1 cellular context compared by ENCODE assay signal in the genomic region with DNA sequence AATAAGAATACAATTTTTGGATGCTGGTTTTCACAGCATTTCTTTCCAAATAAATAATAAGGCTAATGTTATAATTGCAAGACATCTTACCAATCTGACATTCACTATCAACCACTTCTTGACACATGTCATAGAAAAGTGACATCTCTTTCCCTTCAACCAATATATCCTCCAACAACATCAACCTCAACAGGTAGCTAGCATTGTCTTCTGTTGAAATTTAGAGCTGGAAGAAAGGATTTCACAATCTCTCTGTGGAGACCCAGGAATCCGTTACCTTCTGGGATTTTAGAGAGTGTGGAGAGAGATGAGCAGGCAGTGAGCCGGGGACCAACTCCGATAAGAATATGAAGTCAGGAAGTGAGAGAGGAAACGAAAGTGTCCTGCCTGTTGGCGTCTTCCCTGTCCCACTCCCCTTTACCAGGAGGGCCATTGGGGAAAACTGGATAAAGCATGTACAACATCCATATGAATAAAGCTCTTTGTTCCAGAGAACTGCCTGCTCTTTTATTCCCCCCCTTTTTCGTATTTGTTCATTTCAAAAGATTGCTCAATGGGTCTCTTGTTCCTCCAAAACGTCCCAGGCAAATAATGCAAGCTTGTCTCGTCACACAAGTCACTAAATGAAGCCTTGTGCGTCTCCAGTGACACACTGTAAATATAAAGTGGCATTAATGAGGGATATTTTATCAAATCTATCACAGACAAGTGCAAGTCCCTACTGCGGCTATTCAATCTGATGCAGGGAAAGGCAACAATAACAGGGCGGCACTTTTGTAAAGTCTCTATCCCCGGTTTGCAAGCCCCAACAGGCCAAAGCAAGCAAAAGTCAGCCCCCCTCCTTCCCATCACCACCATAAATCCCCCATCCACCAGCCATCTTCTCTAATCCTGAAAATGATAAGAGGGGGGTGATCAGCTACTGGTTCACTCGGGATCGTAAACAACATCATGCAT.
TF ChIP-seq lines count a peak whose summit lies in the region.

No MANE protein-coding gene starts in this region.

TF ChIP-seq in HepG2, 621 proteins besides CTCF, POLR2A, EP300 and RAD21 (continued from another document and continues in another):
- TF ChIP-seq, protein P1, sequence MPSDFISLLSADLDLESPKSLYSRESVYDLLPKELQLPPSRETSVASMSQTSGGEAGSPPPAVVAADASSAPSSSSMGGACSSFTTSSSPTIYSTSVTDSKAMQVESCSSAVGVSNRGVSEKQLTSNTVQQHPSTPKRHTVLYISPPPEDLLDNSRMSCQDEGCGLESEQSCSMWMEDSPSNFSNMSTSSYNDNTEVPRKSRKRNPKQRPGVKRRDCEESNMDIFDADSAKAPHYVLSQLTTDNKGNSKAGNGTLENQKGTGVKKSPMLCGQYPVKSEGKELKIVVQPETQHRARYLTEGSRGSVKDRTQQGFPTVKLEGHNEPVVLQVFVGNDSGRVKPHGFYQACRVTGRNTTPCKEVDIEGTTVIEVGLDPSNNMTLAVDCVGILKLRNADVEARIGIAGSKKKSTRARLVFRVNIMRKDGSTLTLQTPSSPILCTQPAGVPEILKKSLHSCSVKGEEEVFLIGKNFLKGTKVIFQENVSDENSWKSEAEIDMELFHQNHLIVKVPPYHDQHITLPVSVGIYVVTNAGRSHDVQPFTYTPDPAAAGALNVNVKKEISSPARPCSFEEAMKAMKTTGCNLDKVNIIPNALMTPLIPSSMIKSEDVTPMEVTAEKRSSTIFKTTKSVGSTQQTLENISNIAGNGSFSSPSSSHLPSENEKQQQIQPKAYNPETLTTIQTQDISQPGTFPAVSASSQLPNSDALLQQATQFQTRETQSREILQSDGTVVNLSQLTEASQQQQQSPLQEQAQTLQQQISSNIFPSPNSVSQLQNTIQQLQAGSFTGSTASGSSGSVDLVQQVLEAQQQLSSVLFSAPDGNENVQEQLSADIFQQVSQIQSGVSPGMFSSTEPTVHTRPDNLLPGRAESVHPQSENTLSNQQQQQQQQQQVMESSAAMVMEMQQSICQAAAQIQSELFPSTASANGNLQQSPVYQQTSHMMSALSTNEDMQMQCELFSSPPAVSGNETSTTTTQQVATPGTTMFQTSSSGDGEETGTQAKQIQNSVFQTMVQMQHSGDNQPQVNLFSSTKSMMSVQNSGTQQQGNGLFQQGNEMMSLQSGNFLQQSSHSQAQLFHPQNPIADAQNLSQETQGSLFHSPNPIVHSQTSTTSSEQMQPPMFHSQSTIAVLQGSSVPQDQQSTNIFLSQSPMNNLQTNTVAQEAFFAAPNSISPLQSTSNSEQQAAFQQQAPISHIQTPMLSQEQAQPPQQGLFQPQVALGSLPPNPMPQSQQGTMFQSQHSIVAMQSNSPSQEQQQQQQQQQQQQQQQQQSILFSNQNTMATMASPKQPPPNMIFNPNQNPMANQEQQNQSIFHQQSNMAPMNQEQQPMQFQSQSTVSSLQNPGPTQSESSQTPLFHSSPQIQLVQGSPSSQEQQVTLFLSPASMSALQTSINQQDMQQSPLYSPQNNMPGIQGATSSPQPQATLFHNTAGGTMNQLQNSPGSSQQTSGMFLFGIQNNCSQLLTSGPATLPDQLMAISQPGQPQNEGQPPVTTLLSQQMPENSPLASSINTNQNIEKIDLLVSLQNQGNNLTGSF (CRISPR knock-in tag; IDR thresholded peaks at IDR 0.05), result no peak
- TF ChIP-seq ZNF282 (IDR thresholded peaks at IDR 0.05; ENCODE audit: partially characterized antibody), result no peak
- TF ChIP-seq FOXC1 (CRISPR knock-in tag; IDR thresholded peaks at IDR 0.05; ENCODE audit: borderline replicate concordance), result no peak
- TF ChIP-seq ZNF605 (CRISPR knock-in tag; IDR thresholded peaks at IDR 0.05), result no peak
- TF ChIP-seq HIVEP1 (CRISPR knock-in tag; IDR thresholded peaks at IDR 0.05), result no peak
- TF ChIP-seq, protein P2, sequence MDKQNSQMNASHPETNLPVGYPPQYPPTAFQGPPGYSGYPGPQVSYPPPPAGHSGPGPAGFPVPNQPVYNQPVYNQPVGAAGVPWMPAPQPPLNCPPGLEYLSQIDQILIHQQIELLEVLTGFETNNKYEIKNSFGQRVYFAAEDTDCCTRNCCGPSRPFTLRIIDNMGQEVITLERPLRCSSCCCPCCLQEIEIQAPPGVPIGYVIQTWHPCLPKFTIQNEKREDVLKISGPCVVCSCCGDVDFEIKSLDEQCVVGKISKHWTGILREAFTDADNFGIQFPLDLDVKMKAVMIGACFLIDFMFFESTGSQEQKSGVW (CRISPR knock-in tag; IDR thresholded peaks at IDR 0.05; ENCODE audit: borderline replicate concordance), result no peak
- TF ChIP-seq ZNF776 (CRISPR knock-in tag; IDR thresholded peaks at IDR 0.05), result no peak
- no peak for TF ChIP-seq NR2F2 (IDR thresholded peaks at IDR 0.05; ENCODE audit: borderline replicate concordance, low read depth)
- TF ChIP-seq ZNF33B (CRISPR knock-in tag; IDR thresholded peaks at IDR 0.05), result no peak
- TF ChIP-seq RFXAP (CRISPR knock-in tag; IDR thresholded peaks at IDR 0.05; ENCODE audit: borderline replicate concordance), result no peak
- TF ChIP-seq, protein P3, sequence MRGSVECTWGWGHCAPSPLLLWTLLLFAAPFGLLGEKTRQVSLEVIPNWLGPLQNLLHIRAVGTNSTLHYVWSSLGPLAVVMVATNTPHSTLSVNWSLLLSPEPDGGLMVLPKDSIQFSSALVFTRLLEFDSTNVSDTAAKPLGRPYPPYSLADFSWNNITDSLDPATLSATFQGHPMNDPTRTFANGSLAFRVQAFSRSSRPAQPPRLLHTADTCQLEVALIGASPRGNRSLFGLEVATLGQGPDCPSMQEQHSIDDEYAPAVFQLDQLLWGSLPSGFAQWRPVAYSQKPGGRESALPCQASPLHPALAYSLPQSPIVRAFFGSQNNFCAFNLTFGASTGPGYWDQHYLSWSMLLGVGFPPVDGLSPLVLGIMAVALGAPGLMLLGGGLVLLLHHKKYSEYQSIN (CRISPR knock-in tag; IDR thresholded peaks at IDR 0.05; ENCODE audit: borderline replicate concordance), result no peak
- no peak for TF ChIP-seq ZNF143 (CRISPR knock-in tag; IDR thresholded peaks at IDR 0.05)
- TF ChIP-seq RORA (CRISPR knock-in tag; IDR thresholded peaks at IDR 0.05), result no peak
- no peak for TF ChIP-seq ZNF264 (CRISPR knock-in tag; IDR thresholded peaks at IDR 0.05)
- TF ChIP-seq TRAFD1 (CRISPR knock-in tag; IDR thresholded peaks at IDR 0.05; ENCODE audit: borderline replicate concordance), result no peak
- TF ChIP-seq KLF12 (CRISPR knock-in tag; IDR thresholded peaks at IDR 0.05; ENCODE audit: borderline replicate concordance), result no peak
- TF ChIP-seq SIN3B (IDR thresholded peaks at IDR 0.05; ENCODE audit: low read length), result no peak
- TF ChIP-seq, protein P4, sequence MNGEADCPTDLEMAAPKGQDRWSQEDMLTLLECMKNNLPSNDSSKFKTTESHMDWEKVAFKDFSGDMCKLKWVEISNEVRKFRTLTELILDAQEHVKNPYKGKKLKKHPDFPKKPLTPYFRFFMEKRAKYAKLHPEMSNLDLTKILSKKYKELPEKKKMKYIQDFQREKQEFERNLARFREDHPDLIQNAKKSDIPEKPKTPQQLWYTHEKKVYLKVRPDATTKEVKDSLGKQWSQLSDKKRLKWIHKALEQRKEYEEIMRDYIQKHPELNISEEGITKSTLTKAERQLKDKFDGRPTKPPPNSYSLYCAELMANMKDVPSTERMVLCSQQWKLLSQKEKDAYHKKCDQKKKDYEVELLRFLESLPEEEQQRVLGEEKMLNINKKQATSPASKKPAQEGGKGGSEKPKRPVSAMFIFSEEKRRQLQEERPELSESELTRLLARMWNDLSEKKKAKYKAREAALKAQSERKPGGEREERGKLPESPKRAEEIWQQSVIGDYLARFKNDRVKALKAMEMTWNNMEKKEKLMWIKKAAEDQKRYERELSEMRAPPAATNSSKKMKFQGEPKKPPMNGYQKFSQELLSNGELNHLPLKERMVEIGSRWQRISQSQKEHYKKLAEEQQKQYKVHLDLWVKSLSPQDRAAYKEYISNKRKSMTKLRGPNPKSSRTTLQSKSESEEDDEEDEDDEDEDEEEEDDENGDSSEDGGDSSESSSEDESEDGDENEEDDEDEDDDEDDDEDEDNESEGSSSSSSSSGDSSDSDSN (CRISPR knock-in tag; IDR thresholded peaks at IDR 0.05), result no peak
- no peak for TF ChIP-seq ELF4 (CRISPR knock-in tag; IDR thresholded peaks at IDR 0.05; ENCODE audit: borderline replicate concordance)
- TF ChIP-seq FOXK1 (CRISPR knock-in tag; IDR thresholded peaks at IDR 0.05; ENCODE audit: borderline replicate concordance, low read depth), result no peak
- TF ChIP-seq IKZF4 (CRISPR knock-in tag; IDR thresholded peaks at IDR 0.05; ENCODE audit: borderline replicate concordance, low read depth, not compliant biosample characterization), result no peak
- no peak for TF ChIP-seq PAF1 (CRISPR knock-in tag; IDR thresholded peaks at IDR 0.05)
- peak; percentile 36; the same call in 1 of the 2 replicates for TF ChIP-seq RCOR2 (CRISPR knock-in tag; IDR thresholded peaks at IDR 0.05)
- TF ChIP-seq HOXA5 (CRISPR knock-in tag; IDR thresholded peaks at IDR 0.05), result no peak
- no peak for TF ChIP-seq ZNF724P (CRISPR knock-in tag; IDR thresholded peaks at IDR 0.05; ENCODE audit: borderline replicate concordance)
- TF ChIP-seq KDM5B (CRISPR knock-in tag; IDR thresholded peaks at IDR 0.05; ENCODE audit: borderline replicate concordance), result no peak
- TF ChIP-seq SMARCC2 (IDR thresholded peaks at IDR 0.05), result no peak
- TF ChIP-seq HCFC1 (IDR thresholded peaks at IDR 0.05; ENCODE audit: low read depth, low read length), result no peak
- no peak for TF ChIP-seq PPARG (CRISPR knock-in tag; conservative IDR thresholded peaks at IDR 0.05)
- peak; percentile 87 for TF ChIP-seq CEBPG (CRISPR knock-in tag; IDR thresholded peaks at IDR 0.05)
- no peak for TF ChIP-seq JUN (CRISPR knock-in tag; IDR thresholded peaks at IDR 0.05)
- TF ChIP-seq POLR2G (IDR thresholded peaks at IDR 0.05; ENCODE audit: low read depth, low read length), result 0 out of 2 replicates have a peak, but pooled peaks have one; percentile 31
- no peak for TF ChIP-seq GABPB1 (CRISPR knock-in tag; IDR thresholded peaks at IDR 0.05)
- TF ChIP-seq ZNF142 (CRISPR knock-in tag; IDR thresholded peaks at IDR 0.05), result no peak
- no peak for TF ChIP-seq KLF13 (CRISPR knock-in tag; IDR thresholded peaks at IDR 0.05)
- TF ChIP-seq, protein P5, sequence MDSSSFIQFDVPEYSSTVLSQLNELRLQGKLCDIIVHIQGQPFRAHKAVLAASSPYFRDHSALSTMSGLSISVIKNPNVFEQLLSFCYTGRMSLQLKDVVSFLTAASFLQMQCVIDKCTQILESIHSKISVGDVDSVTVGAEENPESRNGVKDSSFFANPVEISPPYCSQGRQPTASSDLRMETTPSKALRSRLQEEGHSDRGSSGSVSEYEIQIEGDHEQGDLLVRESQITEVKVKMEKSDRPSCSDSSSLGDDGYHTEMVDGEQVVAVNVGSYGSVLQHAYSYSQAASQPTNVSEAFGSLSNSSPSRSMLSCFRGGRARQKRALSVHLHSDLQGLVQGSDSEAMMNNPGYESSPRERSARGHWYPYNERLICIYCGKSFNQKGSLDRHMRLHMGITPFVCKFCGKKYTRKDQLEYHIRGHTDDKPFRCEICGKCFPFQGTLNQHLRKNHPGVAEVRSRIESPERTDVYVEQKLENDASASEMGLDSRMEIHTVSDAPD (CRISPR knock-in tag; IDR thresholded peaks at IDR 0.05), result no peak
- no peak for TF ChIP-seq ZNF773 (CRISPR knock-in tag; IDR thresholded peaks at IDR 0.05; ENCODE audit: borderline replicate concordance)
- TF ChIP-seq MLX (CRISPR knock-in tag; IDR thresholded peaks at IDR 0.05), result no peak
